ENCODE assay signal across 14 cellular contexts in genomic region chr16:86196687-86197391, GRCh38.
"Had no signal": no experiment of that assay in that cellular context is flagged by ENCODE, and none has a peak within 500 bp of the region (broad histone marks: within the 10 kb centered on the region; RNA-seq: fewer than 3 reads in every experiment).

No MANE protein-coding gene starts in this region.

- DNase-seq: activated CD4-positive, alpha-beta T cell treated with anti-CD3 and anti-CD28 coated beads for 48 hours; activated CD8-positive, alpha-beta memory T cell treated with anti-CD3 and anti-CD28 coated beads, Interleukin-2, amount 50 U/mL, for 48 hours; activated CD8-positive, alpha-beta T cell treated with anti-CD3 and anti-CD28 coated beads, Interleukin-2, amount 10 ng/mL, durations not matched to agents 7 days and 5 days; activated naive CD8-positive, alpha-beta T cell treated with anti-CD3 and anti-CD28 coated beads, Interleukin-2, amount 10 ng/mL, durations not matched to agents 7 days and 5 days; anterior cingulate cortex; heart right ventricle; kidney; stimulated activated CD4-positive, alpha-beta T cell treated with anti-CD3 and anti-CD28 coated beads, Interleukin-15, amount 100 ng/mL, for 24 hours; stimulated activated CD4-positive, alpha-beta T cell treated with anti-CD3 and anti-CD28 coated beads, Interleukin-4, amount 100 ng/mL, for 24 hours had no signal

- H3K4me3 Mint-ChIP-seq: activated CD8-positive, alpha-beta T cell treated with anti-CD3 and anti-CD28 coated beads, Interleukin-2, amount 10 ng/mL, durations not matched to agents 7 days and 5 days; activated naive CD8-positive, alpha-beta T cell treated with anti-CD3 and anti-CD28 coated beads, Interleukin-2, amount 10 ng/mL, durations not matched to agents 7 days and 5 days; stimulated activated naive CD8-positive, alpha-beta T cell treated with anti-CD3 and anti-CD28 coated beads, Interleukin-15, Interleukin-2, amounts not matched to agents 100 ng/mL and 50 ng/mL, for 24 hours had no signal

- H3K4me3 ChIP-seq: heart right ventricle, thoracic aorta had no signal

- H3K9me3 Mint-ChIP-seq: activated naive CD8-positive, alpha-beta T cell treated with anti-CD3 and anti-CD28 coated beads, Interleukin-2, amount 10 ng/mL, durations not matched to agents 7 days and 5 days; stimulated activated naive CD8-positive, alpha-beta T cell treated with anti-CD3 and anti-CD28 coated beads, Interleukin-15, Interleukin-2, amounts not matched to agents 100 ng/mL and 50 ng/mL, for 24 hours had no signal

- H3K27ac Mint-ChIP-seq: activated CD8-positive, alpha-beta T cell treated with anti-CD3 and anti-CD28 coated beads, Interleukin-2, amount 10 ng/mL, durations not matched to agents 7 days and 5 days; activated naive CD8-positive, alpha-beta T cell treated with anti-CD3 and anti-CD28 coated beads, Interleukin-2, amount 10 ng/mL, durations not matched to agents 7 days and 5 days; stimulated activated naive CD8-positive, alpha-beta T cell treated with anti-CD3 and anti-CD28 coated beads, Interleukin-15, Interleukin-2, amounts not matched to agents 100 ng/mL and 50 ng/mL, for 24 hours had no signal

- H3K4me1 Mint-ChIP-seq: activated naive CD8-positive, alpha-beta T cell treated with anti-CD3 and anti-CD28 coated beads, Interleukin-2, amount 10 ng/mL, durations not matched to agents 7 days and 5 days had no signal

- H3K36me3 ChIP-seq: heart right ventricle, thoracic aorta had no signal

- H3K36me3 Mint-ChIP-seq: activated naive CD8-positive, alpha-beta T cell treated with anti-CD3 and anti-CD28 coated beads, Interleukin-2, amount 10 ng/mL, durations not matched to agents 7 days and 5 days had no signal

- H3K27ac ChIP-seq: thoracic aorta, VCaP had no signal

- H3K9me3 ChIP-seq: heart right ventricle, thoracic aorta had no signal

- FAIRE-seq: bronchial epithelial cell, frontal cortex, kidney had no signal
